8 cellular contexts compared by ENCODE assay signal in genomic region chr14:22982477-22983245, GRCh38. TPM values are rescaled to one million over a fixed set of nuclear protein-coding genes. Genes with fewer than 3 reads are reported as not detected.
DNase-seq lines count a peak whose midpoint lies in the region; ATAC-seq and TF ChIP-seq lines count a peak whose summit lies in the region.

AJUBA (minus strand) TSS chr14:22982551; CDS start chr14:22982266, 285 bp downstream.

- TF ChIP-seq POLR2A in breast epithelium (IDR thresholded peaks at IDR 0.05) = peak; percentile 19

- POLR2A ChIA-PET in OCI-LY7 (lab: Charles Lee) = no interaction called here

- intact Hi-C loops in breast epithelium (cut with DNase I; ENCODE audit: low total_unique reads) (no loop called here), OCI-LY7 (cut with micrococcal nuclease; ENCODE audit: unreplicated experiment) (no loop called here)

- H3K4me3 ChIP-seq in WERI-Rb-1 (ENCODE audit: low read depth, low read length) (peak within 1 kb of the TSS; percentile 74), breast epithelium (peak within 1 kb of the TSS; percentile 67 to 96 (median 89)), iPS-20b (ENCODE audit: low read length) (peak within 1 kb of the TSS; percentile 85), skeletal muscle tissue (ENCODE audit: low read length in 3 of 3) (peak within 1 kb of the TSS; percentile 82 to 94 (median 88)), OCI-LY7 (ENCODE audit: low read depth, low read length, poor library complexity, severe bottlenecking) (no peak within 1 kb of the TSS)

- ATAC-seq in GM18867 (IDR thresholded peaks at IDR 0.05; ENCODE audit: unreplicated experiment) = peak; percentile 13

- no peaks in the 10 kb centered on the region for H3K9me3 ChIP-seq in WERI-Rb-1 (ENCODE audit: severe bottlenecking)
- H3K9me3 ChIP-seq in breast epithelium = no peaks in the 10 kb centered on the region
- H3K9me3 ChIP-seq in iPS-20b (ENCODE audit: insufficient read depth, low read depth, low read length) = no peaks in the 10 kb centered on the region
- no peaks in the 10 kb centered on the region for H3K9me3 ChIP-seq in skeletal muscle tissue (ENCODE audit: control insufficient read depth in 3 of 3, low read length in 3 of 3)
- no peaks in the 10 kb centered on the region for H3K9me3 ChIP-seq in OCI-LY7 (ENCODE audit: low read length)

- peak within 1 kb of the TSS; percentile 65 for H3K27ac ChIP-seq in WERI-Rb-1
- H3K27ac ChIP-seq in breast epithelium = peak within 1 kb of the TSS; percentile 88 to 90
- no peak within 1 kb of the TSS for H3K27ac ChIP-seq in iPS-20b (ENCODE audit: low read length)
- H3K27ac ChIP-seq in skeletal muscle tissue (ENCODE audit: low read depth, low read length) = no peak within 1 kb of the TSS
- no peak within 1 kb of the TSS for H3K27ac ChIP-seq in OCI-LY7 (ENCODE audit: low read depth, low read length, poor library complexity, severe bottlenecking)

- CTCF ChIA-PET in OCI-LY7 (lab: Charles Lee; ENCODE audit: unreplicated experiment) = interaction anchor here (1.0 kb wide), 1 partner anchor 53 kb away, joined by 5 read pairs; no protein-coding TSS in a partner anchor

- no TSS peak for BruUV-seq in OCI-LY7 (replicated peaks; lab: Mats Ljungman, UMichigan)

- TF ChIP-seq CTCF in WERI-Rb-1 (IDR thresholded peaks at IDR 0.05; ENCODE audit: low read depth, low read length) (no peak), breast epithelium (IDR thresholded peaks at IDR 0.05) (no peak), OCI-LY7 (conservative IDR thresholded peaks at IDR 0.05; ENCODE audit: low read length) (no peak)

- no peaks in the 10 kb centered on the region for H3K27me3 ChIP-seq in WERI-Rb-1 (ENCODE audit: insufficient read depth, low read depth, severe bottlenecking)
- H3K27me3 ChIP-seq in breast epithelium = peaks cover 0 to 3% of the 10 kb centered on the region in 2 donors
- H3K27me3 ChIP-seq in iPS-20b (ENCODE audit: insufficient read depth, low read length) = peaks cover 26% of the 10 kb centered on the region
- peaks cover 9 to 35% (median 29%) of the 10 kb centered on the region in 3 donors for H3K27me3 ChIP-seq in skeletal muscle tissue (ENCODE audit: control insufficient read depth in 3 of 3, insufficient read depth in 3 of 3, low read length in 3 of 3)

- H3K9me2 ChIP-seq in OCI-LY7 (ENCODE audit: insufficient read depth, low read length) = no peaks in the 10 kb centered on the region

- H3K4me1 ChIP-seq in breast epithelium = peaks cover 5 to 15% of the 10 kb centered on the region in 2 donors
- peaks cover 26% of the 10 kb centered on the region for H3K4me1 ChIP-seq in iPS-20b (ENCODE audit: insufficient read depth, low read length)
- peaks cover 14 to 22% (median 14%) of the 10 kb centered on the region in 3 donors for H3K4me1 ChIP-seq in skeletal muscle tissue (ENCODE audit: control insufficient read depth in 3 of 3, insufficient read depth in 3 of 3, low read length in 3 of 3)
- no peaks in the 10 kb centered on the region for H3K4me1 ChIP-seq in OCI-LY7 (ENCODE audit: insufficient read depth, low read length, poor library complexity, severe bottlenecking)

- no peaks in the 10 kb centered on the region for H3K79me2 ChIP-seq in OCI-LY7 (ENCODE audit: insufficient read depth, low read depth, low read length)

- H3K9ac ChIP-seq in iPS-20b (ENCODE audit: low read depth, low read length) (peak within 1 kb of the TSS; percentile 86), skeletal muscle tissue (ENCODE audit: low read depth in 1 of 3, low read length in 3 of 3) (peak within 1 kb of the TSS; percentile 42 to 78 (median 73))

- H3K4me2 ChIP-seq in OCI-LY7 (ENCODE audit: low read length) = no peak within 1 kb of the TSS

- peaks cover 7% of the 10 kb centered on the region for H3K36me3 ChIP-seq in WERI-Rb-1
- H3K36me3 ChIP-seq in breast epithelium = no peaks in the 10 kb centered on the region
- H3K36me3 ChIP-seq in iPS-20b (ENCODE audit: insufficient read depth, low read depth, low read length) = peaks cover 11% of the 10 kb centered on the region; the same call in 1 of the 2 replicates
- peaks cover 0 to 1% (median 0%) of the 10 kb centered on the region in 3 donors for H3K36me3 ChIP-seq in skeletal muscle tissue (ENCODE audit: control insufficient read depth in 3 of 3, insufficient read depth in 3 of 3, low read length in 3 of 3)
- peaks cover 13% of the 10 kb centered on the region; the same call in 1 of the 2 replicates for H3K36me3 ChIP-seq in OCI-LY7 (ENCODE audit: insufficient read depth, low read length)

- H2AFZ ChIP-seq in OCI-LY7 (ENCODE audit: low read length) = no peak within 1 kb of the TSS

- H4K20me1 ChIP-seq in OCI-LY7 (ENCODE audit: insufficient read depth, low read length) = no peaks in the 10 kb centered on the region

- peak; percentile 88 for DNase-seq in 8988T
- DNase-seq in NCI-H1417 (lab: John Stamatoyannopoulos, UW) = peak in 2 of 3 experiments; percentile 83 to 86
- peak; percentile 86 for DNase-seq in WERI-Rb-1
- peak; percentile 82 to 85 for DNase-seq in breast epithelium (ENCODE audit: low spot score in 2 of 2)
- no peak for DNase-seq in OCI-LY7 (ENCODE audit: low spot score)

RNA-seq across cellular contexts. Expression of gene AJUBA, which starts in this region (rescaled TPM):
- total RNA-seq in breast epithelium (10 to 100 TPM in 2 of 3 donors, 1 to 10 TPM in 1; 3.2 to 24.0 (median 18.7) TPM), skeletal muscle tissue (77.8 TPM), OCI-LY7 (2022) (0.37 and 0.88 TPM in 2 replicates)
- 0.13 and 0.22 TPM in 2 replicates for total RNA-seq in OCI-LY7 (2014; rRNA removed; shearing (Covaris generic))

Comparison
In these comparisons a context has a peak if more than half of its experiments do, and no peak if none do; other contexts are left out.
1. H3K27ac ChIP-seq: peak in WERI-Rb-1 (single experiment) and breast epithelium (2 of 2); none in iPS-20b (single experiment), skeletal muscle tissue (single experiment) and OCI-LY7 (single experiment).